Comparison of ENCODE assay signal across 8 cellular contexts in the genomic region with DNA sequence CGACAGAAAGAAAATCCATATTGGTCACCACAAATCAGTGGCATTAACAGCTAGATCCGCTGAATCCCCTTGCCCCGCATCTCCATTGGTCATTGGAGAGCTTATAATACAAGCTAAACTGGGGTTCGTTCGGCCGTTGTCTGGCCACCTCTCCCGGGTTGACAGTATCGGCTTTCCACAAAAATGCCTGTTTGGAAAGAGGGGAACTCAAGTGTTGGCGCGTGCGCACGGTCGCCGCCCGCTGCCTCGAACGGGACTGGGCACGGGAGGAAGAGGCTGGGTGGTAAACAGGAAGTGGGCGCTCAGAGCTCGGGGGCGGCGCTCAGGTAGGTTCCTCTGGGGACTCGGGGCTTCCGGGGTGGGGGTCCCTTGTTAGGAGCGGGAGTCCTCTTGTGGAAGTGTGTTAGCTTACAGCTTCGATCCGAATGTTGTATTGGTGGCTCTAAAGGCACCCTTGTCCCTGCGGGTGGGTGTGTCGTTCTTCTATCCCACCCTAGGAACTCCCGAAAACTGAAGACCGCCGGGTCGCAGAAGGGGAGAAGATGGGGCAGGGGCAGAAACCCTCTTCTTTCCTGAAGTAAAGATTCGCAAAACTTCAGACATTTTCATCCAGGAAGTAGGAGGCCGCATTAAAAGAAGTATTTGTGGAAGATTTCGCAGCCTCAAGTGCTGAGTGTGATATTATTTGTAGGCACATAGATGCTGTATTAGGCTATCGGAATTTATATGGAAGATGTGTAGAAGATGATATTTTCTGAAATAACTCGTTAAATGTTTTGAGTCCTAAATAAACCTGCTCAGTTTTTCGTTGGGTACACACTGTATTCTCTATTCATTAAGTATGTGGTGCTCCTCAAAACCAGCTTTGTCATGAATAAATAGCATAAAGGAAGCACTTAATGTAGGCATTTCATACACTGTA. TPM values are rescaled to one million over a fixed set of nuclear protein-coding genes. Genes with fewer than 3 reads are reported as not detected.
DNase-seq lines count a peak whose midpoint lies in the region; ATAC-seq and TF ChIP-seq lines count a peak whose summit lies in the region.

No MANE protein-coding gene starts in this region.

- peak; percentile 84 for ATAC-seq in GM23338
- ATAC-seq in naive thymus-derived CD4-positive, alpha-beta T cell: peak; percentile 80
- peak; percentile 78 to 81 for ATAC-seq in stimulated activated naive B cell treated with anti-CD40 and anti-IgM and Interleukin-4, amounts not matched to agents 10 μg/mL and 1 μg/mL and 100 μg/mL, for 72 hours (replicated peaks)

- DNase-seq in EL (peak; percentile 94), GM23338 (ENCODE audit: low spot score) (peak; percentile 97), Kasumi-1 (lab: John Stamatoyannopoulos, UW) (peak; percentile 93 to 94), RKO (ENCODE audit: low spot score) (peak; percentile 95), fibroblast of gingiva (ENCODE audit: low read depth) (peak; percentile 95)
- peak; percentile 84 to 88 for DNase-seq in activated T-helper 1 cell treated with anti-CD3 and anti-CD28 coated beads, Interleukin-2, amount 50 U/mL, for 16 hours (ENCODE audit: low read depth in 1 of 2, low spot score in 1 of 2)
- peak; percentile 76 to 95 (median 93) for DNase-seq in naive thymus-derived CD4-positive, alpha-beta T cell
- DNase-seq in stimulated activated naive B cell treated with anti-CD40 and anti-IgM and Interleukin-4, amounts not matched to agents 10 μg/mL and 1 μg/mL and 100 μg/mL, for 72 hours: peak; percentile 93

- H4K20me1 ChIP-seq in GM23338 (replicated peaks; ENCODE audit: insufficient read depth): no peaks in the 10 kb centered on the region; the same call in 1 of the 2 replicates

- peaks cover 18% of the 10 kb centered on the region for H3K4me1 Mint-ChIP-seq in GM23338
- peaks cover 37 to 69% (median 60%) of the 10 kb centered on the region in 7 donors for H3K4me1 Mint-ChIP-seq in naive thymus-derived CD4-positive, alpha-beta T cell
- H3K4me1 Mint-ChIP-seq in stimulated activated naive B cell treated with anti-CD40 and anti-IgM and Interleukin-4, amounts not matched to agents 10 μg/mL and 1 μg/mL and 100 μg/mL, for 72 hours: peaks cover 12 to 44% of the 10 kb centered on the region in 2 donors

- H3K9me2 ChIP-seq in GM23338 (ENCODE audit: insufficient read depth): no peaks in the 10 kb centered on the region

- intact Hi-C loops in naive thymus-derived CD4-positive, alpha-beta T cell (cut with micrococcal nuclease): loop anchor here (1.0 to 10.0 kb wide), 23 partner anchors 8 to 1909 kb away; a partner anchor contains a TSS

- no peaks in the 10 kb centered on the region for H3K9me3 ChIP-seq in naive thymus-derived CD4-positive, alpha-beta T cell (ENCODE audit: control insufficient read depth in 2 of 3, low read length in 3 of 3)

- H3K27me3 ChIP-seq in GM23338 (ENCODE audit: insufficient read depth): no peaks in the 10 kb centered on the region
- no peaks in the 10 kb centered on the region for H3K27me3 ChIP-seq in naive thymus-derived CD4-positive, alpha-beta T cell (ENCODE audit: control insufficient read depth in 2 of 2, insufficient read depth in 2 of 2, low read length in 2 of 2)

- TF ChIP-seq CTCF in GM23338 (conservative IDR thresholded peaks at IDR 0.05; ENCODE audit: low read depth in 2 of 2): peak in 1 of 2 experiments; percentile 29; a peak in 2 of 4 replicates

- H3K36me3 ChIP-seq in GM23338 (ENCODE audit: insufficient read depth): no peaks in the 10 kb centered on the region
- peaks cover 0 to 26% (median 5%) of the 10 kb centered on the region in 3 experiments for H3K36me3 ChIP-seq in naive thymus-derived CD4-positive, alpha-beta T cell (ENCODE audit: control insufficient read depth in 2 of 3, insufficient read depth in 3 of 3, low read length in 3 of 3)

- peak overlapping the region; percentile 99 for H3K27ac Mint-ChIP-seq in GM23338
- H3K27ac Mint-ChIP-seq in naive thymus-derived CD4-positive, alpha-beta T cell: peak overlapping the region; percentile 97 to 100 (median 99)
- peak overlapping the region; percentile 100 for H3K27ac Mint-ChIP-seq in stimulated activated naive B cell treated with anti-CD40 and anti-IgM and Interleukin-4, amounts not matched to agents 10 μg/mL and 1 μg/mL and 100 μg/mL, for 72 hours

- peaks cover 8% of the 10 kb centered on the region for H3K36me3 Mint-ChIP-seq in GM23338 (ENCODE audit: low read depth)
- H3K36me3 Mint-ChIP-seq in naive thymus-derived CD4-positive, alpha-beta T cell: peaks cover 11 to 29% (median 19%) of the 10 kb centered on the region in 5 donors
- H3K36me3 Mint-ChIP-seq in stimulated activated naive B cell treated with anti-CD40 and anti-IgM and Interleukin-4, amounts not matched to agents 10 μg/mL and 1 μg/mL and 100 μg/mL, for 72 hours: peaks cover 19 to 37% of the 10 kb centered on the region in 2 donors

- H3K4me3 ChIP-seq in GM23338: peak overlapping the region; percentile 99
- H3K4me3 ChIP-seq in naive thymus-derived CD4-positive, alpha-beta T cell (ENCODE audit: low read length): peak overlapping the region; percentile 99

- H3K79me2 ChIP-seq in GM23338 (replicated peaks; ENCODE audit: insufficient read depth): peaks cover 44% of the 10 kb centered on the region

- H3K4me2 ChIP-seq in GM23338: peak overlapping the region; percentile 96

- H3K4me3 Mint-ChIP-seq in GM23338: peak overlapping the region; percentile 93
- H3K4me3 Mint-ChIP-seq in naive thymus-derived CD4-positive, alpha-beta T cell: peak overlapping the region; percentile 92 to 100 (median 99)
- peak overlapping the region; percentile 96 to 97 for H3K4me3 Mint-ChIP-seq in stimulated activated naive B cell treated with anti-CD40 and anti-IgM and Interleukin-4, amounts not matched to agents 10 μg/mL and 1 μg/mL and 100 μg/mL, for 72 hours

- 0 out of 2 replicates have a peak, but pooled peaks cover 8% of the 10 kb centered on the region for H3F3A ChIP-seq in GM23338 (replicated peaks; ENCODE audit: low read depth)

- CTCF ChIA-PET in naive thymus-derived CD4-positive, alpha-beta T cell (lab: Charles Lee): interaction anchor here (0.6 to 1.9 kb wide), 10 partner anchors 8 to 1654 kb away, joined by 3 to 6 read pairs (median 3); no protein-coding TSS in a partner anchor

- peak overlapping the region; percentile 98 for H3K27ac ChIP-seq in GM23338 (ENCODE audit: low read depth)
- peak overlapping the region; percentile 100 for H3K27ac ChIP-seq in naive thymus-derived CD4-positive, alpha-beta T cell (ENCODE audit: low read depth, low read length)

- peaks cover 10% of the 10 kb centered on the region for H3K4me1 ChIP-seq in GM23338 (ENCODE audit: insufficient read depth)
- H3K4me1 ChIP-seq in naive thymus-derived CD4-positive, alpha-beta T cell (ENCODE audit: control insufficient read depth in 2 of 2, insufficient read depth in 2 of 2, low read length in 2 of 2): peaks cover 11 to 21% of the 10 kb centered on the region in 2 donors

- peaks cover 17% of the 10 kb centered on the region for H3K27me3 Mint-ChIP-seq in GM23338 (ENCODE audit: insufficient read depth, low read depth, poor library complexity)
- peaks cover 0 to 2% (median 0%) of the 10 kb centered on the region in 5 donors for H3K27me3 Mint-ChIP-seq in naive thymus-derived CD4-positive, alpha-beta T cell
- H3K27me3 Mint-ChIP-seq in stimulated activated naive B cell treated with anti-CD40 and anti-IgM and Interleukin-4, amounts not matched to agents 10 μg/mL and 1 μg/mL and 100 μg/mL, for 72 hours: no peaks in the 10 kb centered on the region

- H3K9me3 Mint-ChIP-seq in GM23338: no peaks in the 10 kb centered on the region
- peaks cover 0 to 4% (median 0%) of the 10 kb centered on the region in 11 donors for H3K9me3 Mint-ChIP-seq in naive thymus-derived CD4-positive, alpha-beta T cell
- H3K9me3 Mint-ChIP-seq in stimulated activated naive B cell treated with anti-CD40 and anti-IgM and Interleukin-4, amounts not matched to agents 10 μg/mL and 1 μg/mL and 100 μg/mL, for 72 hours: no peaks in the 10 kb centered on the region

- H2AFZ ChIP-seq in GM23338: peak overlapping the region; percentile 100

- POLR2A ChIA-PET in naive thymus-derived CD4-positive, alpha-beta T cell (lab: Charles Lee): interaction anchor here (0.6 to 2.5 kb wide), 46 partner anchors 8 to 1721 kb away, joined by 3 to 45 read pairs (median 4); a partner anchor contains a TSS

TF ChIP-seq in GM23338, 12 proteins besides CTCF, POLR2A, EP300 and RAD21:
- TF ChIP-seq POLR2AphosphoS5 (IDR thresholded peaks at IDR 0.05; ENCODE audit: low read depth) (peak; percentile 71), ZNF331 (CRISPR knock-in tag; IDR thresholded peaks at IDR 0.05; ENCODE audit: low read depth) (no peak), NANOG (IDR thresholded peaks at IDR 0.05; ENCODE audit: borderline replicate concordance) (peak; percentile 63; the same call in 1 of the 2 replicates)
- TF ChIP-seq, protein P1, sequence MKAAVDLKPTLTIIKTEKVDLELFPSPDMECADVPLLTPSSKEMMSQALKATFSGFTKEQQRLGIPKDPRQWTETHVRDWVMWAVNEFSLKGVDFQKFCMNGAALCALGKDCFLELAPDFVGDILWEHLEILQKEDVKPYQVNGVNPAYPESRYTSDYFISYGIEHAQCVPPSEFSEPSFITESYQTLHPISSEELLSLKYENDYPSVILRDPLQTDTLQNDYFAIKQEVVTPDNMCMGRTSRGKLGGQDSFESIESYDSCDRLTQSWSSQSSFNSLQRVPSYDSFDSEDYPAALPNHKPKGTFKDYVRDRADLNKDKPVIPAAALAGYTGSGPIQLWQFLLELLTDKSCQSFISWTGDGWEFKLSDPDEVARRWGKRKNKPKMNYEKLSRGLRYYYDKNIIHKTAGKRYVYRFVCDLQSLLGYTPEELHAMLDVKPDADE (IDR thresholded peaks at IDR 0.05): peak; percentile 73

RNA-seq across cellular contexts. Expression of a gene that starts 1.0 kb away (rescaled TPM):
- 32.3 and 32.9 TPM in 2 replicates for total RNA-seq in GM23338 (2014; rRNA removed; shearing (Covaris generic))
- polyA plus RNA-seq in GM23338 (2016; fragmentation: Nextera tagmentation; extraction: Ambion mirVana): 26.5 TPM in 2 replicates
- 10 to 100 TPM; 46.2 to 58.3 (median 49.9) TPM for total RNA-seq in naive thymus-derived CD4-positive, alpha-beta T cell
- polyA plus RNA-seq in naive thymus-derived CD4-positive, alpha-beta T cell: 10 to 100 TPM; 12.7 to 19.5 TPM

RNA-seq across cellular contexts. Expression of a gene that starts 1.1 kb away (rescaled TPM):
- 103 and 132 TPM in 2 replicates for total RNA-seq in GM23338 (2014; rRNA removed; shearing (Covaris generic))
- 49.5 and 51.1 TPM in 2 replicates for polyA plus RNA-seq in GM23338 (2016; fragmentation: Nextera tagmentation; extraction: Ambion mirVana)
- 10 to 100 TPM; 32.4 to 63.3 (median 53.2) TPM for total RNA-seq in naive thymus-derived CD4-positive, alpha-beta T cell
- 10 to 100 TPM; 22.2 to 31.0 TPM for polyA plus RNA-seq in naive thymus-derived CD4-positive, alpha-beta T cell

RNA-seq across cellular contexts. Expression of a gene that starts 23.6 kb away (rescaled TPM):
- not detected in 2 replicates for total RNA-seq in GM23338 (2014; rRNA removed; shearing (Covaris generic))
- not detected in 2 replicates for polyA plus RNA-seq in GM23338 (2016; fragmentation: Nextera tagmentation; extraction: Ambion mirVana)
- total RNA-seq in naive thymus-derived CD4-positive, alpha-beta T cell: not detected
- not detected for polyA plus RNA-seq in naive thymus-derived CD4-positive, alpha-beta T cell

Comparison
In these comparisons a context has a peak if more than half of its experiments do, and no peak if none do; other contexts are left out.
1. Peak in every context shown above with its lines: DNase-seq, ATAC-seq, H3K4me3 ChIP-seq and H3K27ac ChIP-seq.